In the genomic region with DNA sequence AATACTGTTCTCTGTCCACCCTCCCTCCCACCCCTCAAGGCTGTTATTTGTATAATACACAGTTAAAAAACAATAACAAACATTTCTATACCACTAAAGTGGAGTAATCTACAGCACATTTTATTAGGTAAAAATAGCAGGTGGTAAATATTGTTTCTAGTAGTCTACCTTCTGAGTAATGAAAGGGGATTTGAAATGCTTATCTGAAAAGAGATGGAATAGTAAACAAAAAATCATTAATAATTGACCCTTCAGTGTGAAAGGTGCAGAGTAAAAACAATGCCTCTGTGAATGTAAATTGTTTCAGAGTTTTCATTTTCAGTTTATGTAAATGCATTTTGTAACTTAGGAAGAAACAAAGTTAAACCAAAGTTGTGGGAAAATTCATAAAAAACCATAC, we compare ENCODE assay signal across 33 cellular contexts.
"Had no signal": no experiment of that assay in that cellular context is flagged by ENCODE, and none has a peak within 500 bp of the region (broad histone marks: within the 10 kb centered on the region; RNA-seq: fewer than 3 reads in every experiment).

No MANE protein-coding gene starts in this region.

- DNase-seq: activated effector memory CD4-positive, alpha-beta T cell treated with anti-CD3 and anti-CD28 coated beads, Interleukin-2, amount 50 U/mL, for 16 hours; activated effector memory CD4-positive, alpha-beta T cell treated with Interleukin-2 at 50 U/mL for 16 hours; activated gamma-delta T cell; activated gamma-delta T cell treated with Interleukin-2 at 50 U/mL for 16 hours; activated naive CD4-positive, alpha-beta T cell; activated naive CD4-positive, alpha-beta T cell treated with anti-CD3 and anti-CD28 coated beads for 36 hours; activated naive CD4-positive, alpha-beta T cell treated with anti-CD3 and anti-CD28 coated beads, Interleukin-2, amount 10 ng/mL, durations not matched to agents 7 days and 5 days; activated naive CD4-positive, alpha-beta T cell treated with anti-CD3 and anti-CD28 coated beads, Interleukin-2, amount 50 U/mL, for 16 hours; activated naive CD4-positive, alpha-beta T cell treated with Interleukin-2 at 50 U/mL for 16 hours; activated naive CD8-positive, alpha-beta T cell treated with anti-CD3 and anti-CD28 coated beads for 36 hours; activated naive CD8-positive, alpha-beta T cell treated with anti-CD3 and anti-CD28 coated beads, Interleukin-2, amount 10 ng/mL, durations not matched to agents 7 days and 5 days; activated naive CD8-positive, alpha-beta T cell treated with anti-CD3 and anti-CD28 coated beads, Interleukin-2, amount 50 U/mL, for 24 hours; activated T-cell treated with anti-CD3 and anti-CD28 coated beads, Interleukin-2, amount 50 U/mL, for 24 hours; activated T-cell treated with anti-CD3 and anti-CD28 coated beads, Interleukin-2, amount 50 U/mL, for 4 hours; activated T-cell treated with anti-CD3 and anti-CD28 coated beads, Interleukin-2, amount 50 U/mL, for 48 hours; activated T-cell treated with anti-CD3 and anti-CD28 coated beads, Interleukin-2, amount 50 U/mL, for 72 hours; adrenal gland; amniotic stem cell; amygdala; anterior cingulate cortex; aorta; body of pancreas; brain microvascular endothelial cell; caudate nucleus; central memory CD4-positive, alpha-beta T cell; cerebellar nuclear complex had no signal

- H3K4me3 ChIP-seq: adrenal gland, ascending aorta, body of pancreas, breast epithelium, cardiac muscle cell had no signal

- H3K9me3 ChIP-seq: ascending aorta, body of pancreas, breast epithelium had no signal

- H3K27ac ChIP-seq: adrenal gland, ascending aorta, body of pancreas, brain microvascular endothelial cell, breast epithelium, cardiac muscle cell had no signal

- FAIRE-seq: astrocyte, bronchial epithelial cell had no signal

- H3K36me3 ChIP-seq: adrenal gland, ascending aorta, brain microvascular endothelial cell, breast epithelium, cardiac muscle cell had no signal

- H3K4me1 ChIP-seq: adrenal gland, ascending aorta, breast epithelium had no signal

- ATAC-seq: activated naive CD4-positive, alpha-beta T cell treated with anti-CD3 and anti-CD28 coated beads, Interleukin-2, amount 50 U/mL, for 72 hours; activated naive CD8-positive, alpha-beta T cell treated with anti-CD3 and anti-CD28 coated beads, Interleukin-2, amount 50 U/mL, for 24 hours; activated T-cell treated with anti-CD3 and anti-CD28 coated beads, Interleukin-2, amount 50 U/mL, for 4 hours; activated T-cell treated with anti-CD3 and anti-CD28 coated beads, Interleukin-2, amount 50 U/mL, for 72 hours; activated T-helper 17 cell treated with anti-CD3 and anti-CD28 coated beads, Interleukin-2, amount 50 U/mL, for 72 hours; body of pancreas had no signal

- H3K27me3 ChIP-seq: adrenal gland, ascending aorta, body of pancreas, brain microvascular endothelial cell, breast epithelium, cardiac muscle cell had no signal
